Comparison of ENCODE assay signal across 8 cellular contexts in genomic region chr1:31934706-31935629, GRCh38. TPM values are rescaled to one million over a fixed set of nuclear protein-coding genes. Genes with fewer than 3 reads are reported as not detected.
DNase-seq lines count a peak whose midpoint lies in the region; ATAC-seq, FAIRE-seq and TF ChIP-seq lines count a peak whose summit lies in the region.

No MANE protein-coding gene starts in this region.

- intact Hi-C loops in A673 (cut with micrococcal nuclease; ENCODE audit: unreplicated experiment) = no loop called here

- peaks cover 48% of the 10 kb centered on the region for H3K36me3 Mint-ChIP-seq in activated CD4-positive, alpha-beta T cell treated with anti-CD3 and anti-CD28 coated beads, Interleukin-2, amount 10 ng/mL, durations not matched to agents 7 days and 5 days (ENCODE audit: low read depth)
- H3K36me3 Mint-ChIP-seq in stimulated activated naive CD8-positive, alpha-beta T cell treated with anti-CD3 and anti-CD28 coated beads, Interleukin-15, Interleukin-2, amounts not matched to agents 100 ng/mL and 50 ng/mL, for 24 hours (ENCODE audit: low read depth) = peaks cover 52% of the 10 kb centered on the region

- no peak for TF ChIP-seq CTCF in A673 (conservative IDR thresholded peaks at IDR 0.05; ENCODE audit: low read depth, low read length)
- no peak for TF ChIP-seq CTCF in HFF-Myc (IDR thresholded peaks at IDR 0.05; ENCODE audit: low read depth, low read length, missing control alignments)
- TF ChIP-seq CTCF in gastroesophageal sphincter (IDR thresholded peaks at IDR 0.05) = no peak

- BruUV-seq in A673 (replicated peaks; lab: Mats Ljungman, UMichigan) = TSS peak; percentile 20

- 5 to 8% methylated on average over 8 of the region's 8 CpGs for WGBS in gastroesophageal sphincter (ENCODE audit: low coverage in 1 of 2), 2 donors

- H3K4me3 Mint-ChIP-seq in activated CD4-positive, alpha-beta T cell treated with anti-CD3 and anti-CD28 coated beads, Interleukin-2, amount 10 ng/mL, durations not matched to agents 7 days and 5 days = peak overlapping the region; percentile 89
- H3K4me3 Mint-ChIP-seq in stimulated activated naive CD8-positive, alpha-beta T cell treated with anti-CD3 and anti-CD28 coated beads, Interleukin-15, Interleukin-2, amounts not matched to agents 100 ng/mL and 50 ng/mL, for 24 hours = peak overlapping the region; percentile 95

- no peaks in the 10 kb centered on the region for H3K27me3 Mint-ChIP-seq in activated CD4-positive, alpha-beta T cell treated with anti-CD3 and anti-CD28 coated beads, Interleukin-2, amount 10 ng/mL, durations not matched to agents 7 days and 5 days
- no peaks in the 10 kb centered on the region for H3K27me3 Mint-ChIP-seq in stimulated activated naive CD8-positive, alpha-beta T cell treated with anti-CD3 and anti-CD28 coated beads, Interleukin-15, Interleukin-2, amounts not matched to agents 100 ng/mL and 50 ng/mL, for 24 hours

- no peaks in the 10 kb centered on the region for H3K36me3 ChIP-seq in A673 (ENCODE audit: insufficient read depth, low read length, poor library complexity, severe bottlenecking)
- H3K36me3 ChIP-seq in gastroesophageal sphincter = no peaks in the 10 kb centered on the region

- peaks cover 79% of the 10 kb centered on the region for H3K4me1 Mint-ChIP-seq in activated CD4-positive, alpha-beta T cell treated with anti-CD3 and anti-CD28 coated beads, Interleukin-2, amount 10 ng/mL, durations not matched to agents 7 days and 5 days
- H3K4me1 Mint-ChIP-seq in stimulated activated naive CD8-positive, alpha-beta T cell treated with anti-CD3 and anti-CD28 coated beads, Interleukin-15, Interleukin-2, amounts not matched to agents 100 ng/mL and 50 ng/mL, for 24 hours (ENCODE audit: low read depth) = peaks cover 84% of the 10 kb centered on the region

- no peak for ATAC-seq in gastroesophageal sphincter

- POLR2A ChIA-PET in A673 (lab: Charles Lee; ENCODE audit: low non-redundant PET) = no interaction called here
- POLR2A ChIA-PET in activated CD4-positive, alpha-beta T cell treated with anti-CD3 and anti-CD28 coated beads, Interleukin-2, amount 10 ng/mL, durations not matched to agents 7 days and 5 days (lab: Charles Lee) = interaction anchor here (1.3 to 1.9 kb wide), 4 partner anchors 9 to 21 kb away, joined by 3 to 8 read pairs (median 4); no protein-coding TSS in a partner anchor

- TF ChIP-seq POLR2A in gastroesophageal sphincter (IDR thresholded peaks at IDR 0.05) (no peak), GM12892 (IDR thresholded peaks at IDR 0.05; ENCODE audit: low read depth, low read length) (no peak; the same call in 1 of the 2 replicates)

- FAIRE-seq in GM12892 (lab: Jason Lieb, UNC) = no peak

- H3K9me3 ChIP-seq in A673 (ENCODE audit: low read depth, low read length, poor library complexity, severe bottlenecking) (no peaks in the 10 kb centered on the region), gastroesophageal sphincter (no peaks in the 10 kb centered on the region)

- peak; percentile 92 for DNase-seq in A673 (ENCODE audit: low spot score)
- DNase-seq in HFF-Myc (ENCODE audit: extremely low read depth, low read depth) = no peak
- DNase-seq in activated CD4-positive, alpha-beta T cell treated with anti-CD3 and anti-CD28 coated beads, Interleukin-2, amount 10 ng/mL, durations not matched to agents 7 days and 5 days = peak; percentile 40
- DNase-seq in GM12892 (ENCODE audit: insufficient read length) = no peak
- DNase-seq in COLO668 (lab: John Stamatoyannopoulos, UW; ENCODE audit: unreplicated experiment) = no peak
- DNase-seq in GOT3 (lab: John Stamatoyannopoulos, UW) = no peak

- no peak for TF ChIP-seq EP300 in gastroesophageal sphincter (IDR thresholded peaks at IDR 0.05)

- H3K27me3 ChIP-seq in A673 (replicated peaks; ENCODE audit: insufficient read depth, low read depth, low read length, poor library complexity) (no peaks in the 10 kb centered on the region), gastroesophageal sphincter (no peaks in the 10 kb centered on the region)

- H3K4me3 ChIP-seq in A673 (ENCODE audit: low read depth, low read length, poor library complexity, severe bottlenecking) (peak overlapping the region; percentile 79), HFF-Myc (replicated peaks; ENCODE audit: low read depth, low read length) (peak overlapping the region; percentile 85), gastroesophageal sphincter (peak overlapping the region in 1 of 2 donors; percentile 18)

- H3K27ac Mint-ChIP-seq in activated CD4-positive, alpha-beta T cell treated with anti-CD3 and anti-CD28 coated beads, Interleukin-2, amount 10 ng/mL, durations not matched to agents 7 days and 5 days = peak overlapping the region; percentile 93
- H3K27ac Mint-ChIP-seq in stimulated activated naive CD8-positive, alpha-beta T cell treated with anti-CD3 and anti-CD28 coated beads, Interleukin-15, Interleukin-2, amounts not matched to agents 100 ng/mL and 50 ng/mL, for 24 hours = peak overlapping the region; percentile 95

- H3K4me1 ChIP-seq in A673 (ENCODE audit: insufficient read depth, low read length, poor library complexity, severe bottlenecking) (peaks cover 75% of the 10 kb centered on the region), gastroesophageal sphincter (peaks cover 7 to 88% (median 43%) of the 10 kb centered on the region in 3 donors)

- peak overlapping the region; percentile 72 for H3K27ac ChIP-seq in A673 (ENCODE audit: low read depth, low read length, poor library complexity, severe bottlenecking)
- H3K27ac ChIP-seq in gastroesophageal sphincter = peak overlapping the region; percentile 48 to 98 (median 86)

- CTCF ChIA-PET in A673 (lab: Charles Lee) = interaction anchor here (0.7 to 1.7 kb wide), 2 partner anchors 16 to 29 kb away, joined by 3 to 5 read pairs; no protein-coding TSS in a partner anchor
- CTCF ChIA-PET in activated CD4-positive, alpha-beta T cell treated with anti-CD3 and anti-CD28 coated beads, Interleukin-2, amount 10 ng/mL, durations not matched to agents 7 days and 5 days (lab: Charles Lee) = interaction anchor here (0.7 to 14.9 kb wide), 6 partner anchors 8 to 119 kb away, joined by 4 to 371 read pairs (median 6); partner anchors contain the start of gene SPOCD1

- H3K9me3 Mint-ChIP-seq in activated CD4-positive, alpha-beta T cell treated with anti-CD3 and anti-CD28 coated beads, Interleukin-2, amount 10 ng/mL, durations not matched to agents 7 days and 5 days = no peaks in the 10 kb centered on the region
- no peaks in the 10 kb centered on the region for H3K9me3 Mint-ChIP-seq in stimulated activated naive CD8-positive, alpha-beta T cell treated with anti-CD3 and anti-CD28 coated beads, Interleukin-15, Interleukin-2, amounts not matched to agents 100 ng/mL and 50 ng/mL, for 24 hours

RNA-seq across cellular contexts. Expression of gene PTP4A2, which starts 3.2 kb away (rescaled TPM):
- total RNA-seq in A673 (2021) = 256 and 283 TPM in 2 replicates
- 100 to 1,000 TPM; 334 to 347 TPM for total RNA-seq in activated CD4-positive, alpha-beta T cell treated with anti-CD3 and anti-CD28 coated beads, Interleukin-2, amount 10 ng/mL, durations not matched to agents 7 days and 5 days
- 100 to 1,000 TPM; 203 to 273 (median 250) TPM for total RNA-seq in gastroesophageal sphincter
- 377 TPM for polyA plus RNA-seq in GM12892 (2012; ENCODE audit: missing spikeins)

Comparison
In these comparisons a context has a peak if more than half of its experiments do, and no peak if none do; other contexts are left out.
1. DNase-seq: peak in A673 (single experiment) and activated CD4-positive, alpha-beta T cell treated with anti-CD3 and anti-CD28 coated beads, Interleukin-2, amount 10 ng/mL, durations not matched to agents 7 days and 5 days (single experiment); none in HFF-Myc (single experiment), GM12892 (single experiment), COLO668 (single experiment) and GOT3 (single experiment).